Comparison of ENCODE assay signal across 9 cellular contexts in genomic region chr15:58070801-58071418, GRCh38. TPM values are rescaled to one million over a fixed set of nuclear protein-coding genes. Genes with fewer than 3 reads are reported as not detected.
A peak's percentile ranks its signal among the peaks of the same experiment; 100 is the strongest.
DNase-seq lines count a peak whose midpoint lies in the region; ATAC-seq and TF ChIP-seq lines count a peak whose summit lies in the region.
"Had no signal": no experiment of that assay in that cellular context is flagged by ENCODE, and none has a peak within 500 bp of the region (broad histone marks: within the 10 kb centered on the region; RNA-seq: fewer than 3 reads in every experiment).

No MANE protein-coding gene starts in this region.

- no peaks in the 10 kb centered on the region for H4K20me1 ChIP-seq in HCT116 (ENCODE audit: insufficient read depth)
- no peaks in the 10 kb centered on the region for H4K20me1 ChIP-seq in OCI-LY7 (ENCODE audit: insufficient read depth, low read length)

- POLR2A ChIA-PET in HCT116 (lab: Charles Lee): interaction anchor here (1.2 kb wide), 1 partner anchor 320 kb away, joined by 4 read pairs; no protein-coding TSS in a partner anchor
- POLR2A ChIA-PET in OCI-LY7 (lab: Charles Lee): interaction anchor here (0.7 kb wide), 1 partner anchor 123 kb away, joined by 4 read pairs; no protein-coding TSS in a partner anchor

- no peak overlapping the region for H3K9ac ChIP-seq in HCT116 (ENCODE audit: low read length)

- DNase-seq in CMK (ENCODE audit: low read depth) (peak; percentile 5), HCT116 (ENCODE audit: low read depth, low spot score) (peak; percentile 57), OCI-LY7 (ENCODE audit: low spot score) (peak; percentile 31), astrocyte of the hippocampus (ENCODE audit: low read depth, low spot score) (peak; percentile 68), immature natural killer cell (peak; percentile 10 to 25 (median 14)), spleen (peak; percentile 74)

- ATAC-seq in HCT116 (peak; percentile 54; the same call in 1 of the 2 replicates), HG03342 (IDR thresholded peaks at IDR 0.05; ENCODE audit: unreplicated experiment) (no peak), HG03039 (IDR thresholded peaks at IDR 0.05; ENCODE audit: unreplicated experiment) (no peak)

- no peaks in the 10 kb centered on the region for H3K27me3 ChIP-seq in HCT116 (ENCODE audit: insufficient read depth, low read length)
- peaks cover 0 to 52% (median 10%) of the 10 kb centered on the region in 7 donors for H3K27me3 ChIP-seq in spleen (replicated peaks in 1 of 7)

- H3K4me3 ChIP-seq in HCT116 (replicated peaks in 1 of 2; ENCODE audit: low read depth in 1 of 2, low read length in 2 of 2) (no peak overlapping the region), OCI-LY7 (ENCODE audit: low read depth, low read length, poor library complexity, severe bottlenecking) (no peak overlapping the region), spleen (no peak overlapping the region)

- WGBS in spleen, 5 donors: 33 to 40% (median 35%) methylated on average over 7 of the region's 7 CpGs

- peaks cover 6 to 8% of the 10 kb centered on the region in 2 donors for H3K4me1 Mint-ChIP-seq in immature natural killer cell

- peaks cover 12 to 25% (median 17%) of the 10 kb centered on the region in 3 donors for H3K27me3 Mint-ChIP-seq in immature natural killer cell (ENCODE audit: low read depth in 3 of 3)

- TF ChIP-seq POLR2A in HCT116 (IDR thresholded peaks at IDR 0.05; ENCODE audit: borderline replicate concordance, extremely low read depth, insufficient read depth, insufficient read length): no peak
- TF ChIP-seq POLR2A in spleen (IDR thresholded peaks at IDR 0.05): no peak

- RAD21 ChIA-PET in HCT116 (lab: Charles Lee; ENCODE audit: low non-redundant PET in 1 of 2, low total read pairs in 2 of 2, uncharacterized antibody in 2 of 2, unreplicated experiment in 2 of 2): interaction anchor here (0.5 to 1.3 kb wide), 8 partner anchors 24 to 511 kb away, joined by 3 to 10 read pairs (median 5); no protein-coding TSS in a partner anchor

- no peaks in the 10 kb centered on the region for H3K9me2 ChIP-seq in HCT116 (ENCODE audit: insufficient read depth)
- no peaks in the 10 kb centered on the region for H3K9me2 ChIP-seq in OCI-LY7 (ENCODE audit: insufficient read depth, low read length)

- H3K4me3 Mint-ChIP-seq in immature natural killer cell: no peak overlapping the region

- H3K36me3 ChIP-seq in HCT116 (ENCODE audit: control insufficient read depth in 1 of 2, insufficient read depth in 2 of 2, low read length in 2 of 2) (no peaks in the 10 kb centered on the region), OCI-LY7 (ENCODE audit: insufficient read depth, low read length) (no peaks in the 10 kb centered on the region), spleen (no peaks in the 10 kb centered on the region)

- CTCF ChIA-PET in HCT116 (lab: Charles Lee) (interaction anchor here (0.6 to 5.1 kb wide), 47 partner anchors 9 to 1458 kb away, joined by 3 to 125 read pairs (median 5); partner anchors contain the start of gene POLR2M), OCI-LY7 (lab: Charles Lee; ENCODE audit: unreplicated experiment) (interaction anchor here (0.6 to 0.7 kb wide), 2 partner anchors 17 to 85 kb away, joined by 3 read pairs; no protein-coding TSS in a partner anchor)

- H3K27ac ChIP-seq in HCT116 (ENCODE audit: low read depth, low read length): no peak overlapping the region
- no peak overlapping the region for H3K27ac ChIP-seq in OCI-LY7 (ENCODE audit: low read depth, low read length, poor library complexity, severe bottlenecking)
- no peak overlapping the region for H3K27ac ChIP-seq in spleen

- TF ChIP-seq RAD21 in HCT116 (IDR thresholded peaks at IDR 0.05; ENCODE audit: low read depth): peak; percentile 89

- H3K4me2 ChIP-seq in HCT116 (ENCODE audit: low read length): no peak overlapping the region
- no peak overlapping the region for H3K4me2 ChIP-seq in OCI-LY7 (ENCODE audit: low read length)

- H3K9me3 ChIP-seq in HCT116 (ENCODE audit: control insufficient read depth in 1 of 2, insufficient read depth in 1 of 2, low read depth in 1 of 2, low read length in 2 of 2): no peaks in the 10 kb centered on the region
- no peaks in the 10 kb centered on the region for H3K9me3 ChIP-seq in OCI-LY7 (ENCODE audit: low read length)
- no peaks in the 10 kb centered on the region for H3K9me3 ChIP-seq in spleen

- TF ChIP-seq CTCF in HCT116 (IDR thresholded peaks at IDR 0.05 in 2 of 3, conservative IDR thresholded peaks at IDR 0.05 in 1 of 3; ENCODE audit: borderline replicate concordance in 1 of 3, insufficient read depth in 1 of 3, low read depth in 2 of 3, low read length in 2 of 3) (peak; percentile 81 to 97 (median 88)), OCI-LY7 (conservative IDR thresholded peaks at IDR 0.05; ENCODE audit: low read length) (peak; percentile 98), spleen (IDR thresholded peaks at IDR 0.05 in 8 of 11, conservative IDR thresholded peaks at IDR 0.05 in 3 of 11) (peak in 10 of 11 experiments; percentile 33 to 86 (median 76))

- peak overlapping the region; percentile 89 for H2AFZ ChIP-seq in HCT116 (ENCODE audit: low read depth, low read length, poor library complexity, severe bottlenecking)
- H2AFZ ChIP-seq in OCI-LY7 (ENCODE audit: low read length): no peak overlapping the region

- intact Hi-C loops in HCT116 (cut with micrococcal nuclease) (loop anchor here (1.0 to 10.0 kb wide), 5 partner anchors 205 to 726 kb away; no protein-coding TSS in a partner anchor), OCI-LY7 (cut with micrococcal nuclease; ENCODE audit: unreplicated experiment) (loop anchor here (10.0 kb wide), 1 partner anchor 196 kb away; no protein-coding TSS in a partner anchor), spleen (cut with DNase I; ENCODE audit: low total_unique reads) (loop anchor here (5.0 kb wide), 1 partner anchor 199 kb away; no protein-coding TSS in a partner anchor)

- H3K27ac Mint-ChIP-seq in immature natural killer cell: no peak overlapping the region

- BruUV-seq in HCT116 (replicated peaks; lab: Mats Ljungman, UMichigan) (no TSS peak), OCI-LY7 (replicated peaks; lab: Mats Ljungman, UMichigan) (no TSS peak)

- no peaks in the 10 kb centered on the region for H3K9me3 Mint-ChIP-seq in immature natural killer cell

- H3K79me2 ChIP-seq in HCT116 (ENCODE audit: insufficient read depth, low read length): no peaks in the 10 kb centered on the region
- H3K79me2 ChIP-seq in OCI-LY7 (ENCODE audit: insufficient read depth, low read depth, low read length): no peaks in the 10 kb centered on the region

- H3K36me3 Mint-ChIP-seq in immature natural killer cell: no peaks in the 10 kb centered on the region

- H3K4me1 ChIP-seq in HCT116 (ENCODE audit: control insufficient read depth in 1 of 2, insufficient read depth in 2 of 2, low read length in 2 of 2) (peaks cover 0 to 7% of the 10 kb centered on the region in 2 experiments; a peak in 1 of 4 replicates), OCI-LY7 (ENCODE audit: insufficient read depth, low read length, poor library complexity, severe bottlenecking) (no peaks in the 10 kb centered on the region), spleen (peaks cover 0 to 15% (median 8%) of the 10 kb centered on the region in 6 donors)

TF ChIP-seq in HCT116, 20 proteins besides CTCF, POLR2A, EP300 and RAD21:
- TF ChIP-seq POLR2AphosphoS5 (IDR thresholded peaks at IDR 0.05; ENCODE audit: low read depth, low read length) (no peak), CBX3 (IDR thresholded peaks at IDR 0.05; ENCODE audit: low read depth) (0 out of 2 replicates have a peak, but pooled peaks have one; percentile 18), CEBPB (IDR thresholded peaks at IDR 0.05; ENCODE audit: low read depth) (no peak), EZH2 (IDR thresholded peaks at IDR 0.05) (no peak)

RNA-seq across cellular contexts. Expression of gene ALDH1A2, which starts 5.4 kb away (rescaled TPM):
- total RNA-seq in HCT116 (2021; ENCODE audit: unreplicated experiment): 1.7 TPM
- 1.0 and 1.2 TPM in 2 replicates for polyA plus RNA-seq in HCT116 (2012)
- not detected in 2 replicates for total RNA-seq in OCI-LY7 (2014; rRNA removed; shearing (Covaris generic))
- not detected in 2 replicates for total RNA-seq in OCI-LY7 (2022)
- under 1 TPM in 1 of 3 donors, not detected in 2; 0.59 TPM for polyA plus RNA-seq in immature natural killer cell
- total RNA-seq in spleen: 10 to 100 TPM in 3 of 7 donors, 1 to 10 TPM in 4; 4.3 to 20.3 (median 7.5) TPM
- polyA plus RNA-seq in spleen: 1 to 10 TPM in 1 of 3 donors, under 1 TPM in 2; 0.26 to 1.3 (median 0.33) TPM
- total RNA-seq: T-helper 1 cell treated with Interleukin-12 subunit alpha and Interleukin-12 subunit beta and Interleukin-4 antibody, amounts not matched to agents 30 ng/mL and 1 ng/mL, for 36 hours had no signal

Comparison
In these comparisons a context has a peak if more than half of its experiments do, and no peak if none do; other contexts are left out.
1. DNase-seq: peak in every context shown above with its lines; median percentile 74 in spleen; 68 in astrocyte of the hippocampus; 57 in HCT116; 31 in OCI-LY7; 14 in immature natural killer cell; 5 in CMK.